ENCODE assay signal across 9 cellular contexts in the genomic region with DNA sequence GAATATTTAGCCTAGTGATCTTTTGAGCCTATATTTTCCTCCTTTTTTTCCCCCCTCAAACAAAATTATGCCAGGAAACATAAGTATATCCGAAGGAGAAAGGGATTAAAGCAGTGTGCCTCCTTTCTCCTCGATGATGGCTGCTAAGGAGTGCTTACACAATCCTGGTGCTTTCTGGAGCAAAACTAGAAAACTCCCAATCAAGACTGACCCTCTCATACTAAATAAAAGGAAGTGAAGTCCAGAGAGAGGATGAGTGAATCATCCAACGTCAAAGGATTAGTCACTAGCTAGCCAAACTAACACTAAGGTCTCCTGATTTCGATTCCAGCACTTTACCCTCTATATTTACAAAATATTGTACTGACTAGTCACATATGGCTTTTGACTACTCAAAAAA.
A peak's percentile ranks its signal among the peaks of the same experiment; 100 is the strongest.
DNase-seq lines count a peak whose midpoint lies in the region; ATAC-seq and TF ChIP-seq lines count a peak whose summit lies in the region.
"Had no signal": no experiment of that assay in that cellular context is flagged by ENCODE, and none has a peak within 500 bp of the region (broad histone marks: within the 10 kb centered on the region; RNA-seq: fewer than 3 reads in every experiment).

No MANE protein-coding gene starts in this region.

- no peak overlapping the region for H3K4me3 ChIP-seq in retinal pigment epithelial cell (ENCODE audit: low read length)

- TF ChIP-seq CTCF in retinal pigment epithelial cell (conservative IDR thresholded peaks at IDR 0.05; ENCODE audit: low read depth, low read length) = no peak

- ATAC-seq in HG03139 (IDR thresholded peaks at IDR 0.05; ENCODE audit: unreplicated experiment) (no peak), HG03095 (IDR thresholded peaks at IDR 0.05; ENCODE audit: unreplicated experiment) (no peak)

- peak; percentile 94 for DNase-seq in ELR (ENCODE audit: low read depth)
- peak; percentile 92 for DNase-seq in RKO (ENCODE audit: low spot score)
- peak; percentile 83 for DNase-seq in fibroblast of gingiva (ENCODE audit: low read depth)
- DNase-seq in retinal pigment epithelial cell (ENCODE audit: low read depth) = peak; percentile 66
- DNase-seq in activated naive CD4-positive, alpha-beta T cell treated with Interleukin-2 at 50 U/mL for 16 hours = no peak
- no peak for DNase-seq in SK-N-DZ (ENCODE audit: low spot score)
- DNase-seq: activated CD4-positive, alpha-beta T cell treated with anti-CD3 and anti-CD28 coated beads, Interleukin-2, amount 50 U/mL, for 1 hour had no signal

Comparison
In these comparisons a context has a peak if more than half of its experiments do, and no peak if none do; other contexts are left out.
1. DNase-seq: peak in ELR (single experiment), RKO (single experiment), fibroblast of gingiva (single experiment) and retinal pigment epithelial cell (single experiment); none in activated naive CD4-positive, alpha-beta T cell treated with Interleukin-2 at 50 U/mL for 16 hours (single experiment) and SK-N-DZ (single experiment).